Comparison of ENCODE assay signal across 22 cellular contexts in the genomic region with DNA sequence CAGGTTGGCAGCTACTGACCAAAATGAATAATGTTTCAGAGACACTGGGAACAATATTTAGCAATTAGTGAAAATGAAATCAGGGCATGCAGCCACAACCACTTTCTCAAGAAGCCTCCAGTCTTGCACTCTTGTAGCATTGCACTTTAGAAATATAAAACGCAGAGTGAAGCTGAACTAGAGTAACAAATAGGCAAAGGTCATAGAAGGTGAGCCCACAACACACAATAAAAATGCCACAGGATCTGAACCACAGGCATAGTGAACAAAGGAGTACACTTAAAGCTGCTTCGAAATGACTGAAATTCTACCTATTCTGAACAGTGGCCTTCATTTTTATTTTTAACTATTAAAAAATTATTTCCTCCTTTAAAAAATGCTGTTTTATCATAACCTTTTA. TPM values are rescaled to one million over a fixed set of nuclear protein-coding genes. Genes with fewer than 3 reads are reported as not detected.
DNase-seq lines count a peak whose midpoint lies in the region; ATAC-seq and TF ChIP-seq lines count a peak whose summit lies in the region.
"Had no signal": no experiment of that assay in that cellular context is flagged by ENCODE, and none has a peak within 500 bp of the region (broad histone marks: within the 10 kb centered on the region; RNA-seq: fewer than 3 reads in every experiment).

No MANE protein-coding gene starts in this region.

- no peak overlapping the region for H3K27ac ChIP-seq in MM.1S (ENCODE audit: low read length)
- H3K27ac ChIP-seq: 22Rv1, epithelial cell of prostate, GM23248, left lung, neutrophil had no signal

- no peaks in the 10 kb centered on the region for H3K36me3 ChIP-seq in MM.1S (replicated peaks; ENCODE audit: insufficient read depth, low read length)
- H3K36me3 ChIP-seq: left lung, neutrophil had no signal

- no peaks in the 10 kb centered on the region for H3F3A ChIP-seq in MM.1S (ENCODE audit: insufficient read depth, low read length)

- H3K4me1 Mint-ChIP-seq in brain, result peaks cover 18% of the 10 kb centered on the region
- peaks cover 15% of the 10 kb centered on the region for H3K4me1 Mint-ChIP-seq in activated CD4-positive, alpha-beta memory T cell treated with anti-CD3 and anti-CD28 coated beads, Interleukin-2, amount 10 ng/mL, durations not matched to agents 7 days and 5 days

- POLR2A ChIA-PET in activated CD4-positive, alpha-beta memory T cell treated with anti-CD3 and anti-CD28 coated beads, Interleukin-2, amount 10 ng/mL, durations not matched to agents 7 days and 5 days (lab: Charles Lee), result interaction anchor here (0.7 kb wide), 1 partner anchor 212 kb away, joined by 4 read pairs; a partner anchor contains a TSS

- H3K36me3 Mint-ChIP-seq in brain, result no peaks in the 10 kb centered on the region
- no peaks in the 10 kb centered on the region for H3K36me3 Mint-ChIP-seq in activated CD4-positive, alpha-beta memory T cell treated with anti-CD3 and anti-CD28 coated beads, Interleukin-2, amount 10 ng/mL, durations not matched to agents 7 days and 5 days (ENCODE audit: low read depth)
- H3K36me3 Mint-ChIP-seq: type B pancreatic cell had no signal

- no peak overlapping the region for H3K4me2 ChIP-seq in MM.1S (ENCODE audit: low read depth, low read length)
- H3K4me2 ChIP-seq: smooth muscle cell had no signal

- CTCF ChIA-PET in activated CD4-positive, alpha-beta memory T cell treated with anti-CD3 and anti-CD28 coated beads, Interleukin-2, amount 10 ng/mL, durations not matched to agents 7 days and 5 days (lab: Charles Lee), result interaction anchor here (0.7 to 6.0 kb wide), 7 partner anchors 211 to 927 kb away, joined by 3 to 53 read pairs (median 4); a partner anchor contains a TSS

- no peaks in the 10 kb centered on the region for H3K27me3 ChIP-seq in MM.1S (replicated peaks; ENCODE audit: insufficient read depth, low read length)
- H3K27me3 ChIP-seq: left lung, neutrophil had no signal

- no peak overlapping the region for H2AFZ ChIP-seq in MM.1S (ENCODE audit: low read length)
- H2AFZ ChIP-seq: GM23248 had no signal

- no peak for TF ChIP-seq CTCF in MM.1S (IDR thresholded peaks at IDR 0.05; ENCODE audit: low read length)
- TF ChIP-seq CTCF in brain (conservative IDR thresholded peaks at IDR 0.05), result no peak

- H3K4me1 ChIP-seq in MM.1S (ENCODE audit: low read length), result peaks cover 23% of the 10 kb centered on the region
- H3K4me1 ChIP-seq: left lung had no signal

- DNase-seq in NCI-H2107 treated with DMSO at 0.1 percent for 48 hours (lab: John Stamatoyannopoulos, UW; ENCODE audit: unreplicated experiment) (peak; percentile 35), NCI-H2107 (lab: John Stamatoyannopoulos, UW) (no peak), MM.1S (peak; percentile 7)
- DNase-seq in stimulated activated naive CD8-positive, alpha-beta T cell treated with anti-CD3 and anti-CD28 coated beads, Interleukin-15, Interleukin-2, amounts not matched to agents 100 U/mL and 50 U/mL, for 24 hours, result no peak
- DNase-seq in activated CD4-positive, alpha-beta memory T cell treated with anti-CD3 and anti-CD28 coated beads, Interleukin-2, amount 10 ng/mL, durations not matched to agents 7 days and 5 days, result no peak
- DNase-seq: activated gamma-delta T cell; left lung; stimulated activated naive CD4-positive, alpha-beta T cell treated with Interleukin-2 at 50 U/mL for 16 hours had no signal

- no peak overlapping the region for H3K4me3 Mint-ChIP-seq in brain
- H3K4me3 Mint-ChIP-seq in activated CD4-positive, alpha-beta memory T cell treated with anti-CD3 and anti-CD28 coated beads, Interleukin-2, amount 10 ng/mL, durations not matched to agents 7 days and 5 days, result no peak overlapping the region
- H3K4me3 Mint-ChIP-seq: activated CD4-positive, alpha-beta T cell treated with anti-CD3 and anti-CD28 coated beads for 36 hours; type B pancreatic cell had no signal

- peak overlapping the region in 3 of 5 experiments; percentile 23 to 76 (median 25) for H3K27ac Mint-ChIP-seq in brain
- H3K27ac Mint-ChIP-seq in activated CD4-positive, alpha-beta memory T cell treated with anti-CD3 and anti-CD28 coated beads, Interleukin-2, amount 10 ng/mL, durations not matched to agents 7 days and 5 days, result no peak overlapping the region
- H3K27ac Mint-ChIP-seq: activated CD4-positive, alpha-beta T cell treated with anti-CD3 and anti-CD28 coated beads for 36 hours had no signal

- ATAC-seq in stimulated activated naive CD8-positive, alpha-beta T cell treated with anti-CD3 and anti-CD28 coated beads, Interleukin-15, Interleukin-2, amounts not matched to agents 100 U/mL and 50 U/mL, for 24 hours, result peak; percentile 38
- no peak for ATAC-seq in HG03354 (IDR thresholded peaks at IDR 0.05; ENCODE audit: poor library complexity, severe bottlenecking, unreplicated experiment)
- no peak for ATAC-seq in HG03159 (IDR thresholded peaks at IDR 0.05; ENCODE audit: unreplicated experiment)

- H3K9me3 ChIP-seq in MM.1S (replicated peaks; ENCODE audit: insufficient read depth, low read length), result no peaks in the 10 kb centered on the region
- H3K9me3 ChIP-seq: left lung, neutrophil had no signal

- H3K9me2 ChIP-seq in MM.1S (replicated peaks; ENCODE audit: insufficient read depth, low read length), result no peaks in the 10 kb centered on the region

- no peak overlapping the region for H3K4me3 ChIP-seq in MM.1S (ENCODE audit: low read length)
- H3K4me3 ChIP-seq: GM23248, left lung, smooth muscle cell had no signal

- peaks cover 3% of the 10 kb centered on the region for H3K27me3 Mint-ChIP-seq in brain
- H3K27me3 Mint-ChIP-seq in activated CD4-positive, alpha-beta memory T cell treated with anti-CD3 and anti-CD28 coated beads, Interleukin-2, amount 10 ng/mL, durations not matched to agents 7 days and 5 days, result no peaks in the 10 kb centered on the region
- H3K27me3 Mint-ChIP-seq: activated CD4-positive, alpha-beta T cell treated with anti-CD3 and anti-CD28 coated beads for 36 hours; type B pancreatic cell had no signal

- H4K20me1 ChIP-seq in MM.1S (ENCODE audit: insufficient read depth, low read length), result no peaks in the 10 kb centered on the region

- no peaks in the 10 kb centered on the region for H3K79me2 ChIP-seq in MM.1S (ENCODE audit: low read length)

- no peak overlapping the region for H3K9ac ChIP-seq in MM.1S (ENCODE audit: low read length)
- H3K9ac ChIP-seq: GM23248 had no signal

- no peaks in the 10 kb centered on the region for H3K9me3 Mint-ChIP-seq in brain
- H3K9me3 Mint-ChIP-seq in activated CD4-positive, alpha-beta memory T cell treated with anti-CD3 and anti-CD28 coated beads, Interleukin-2, amount 10 ng/mL, durations not matched to agents 7 days and 5 days, result no peaks in the 10 kb centered on the region
- H3K9me3 Mint-ChIP-seq: type B pancreatic cell had no signal

RNA-seq across cellular contexts. Expression of a gene that starts 25.0 kb away (rescaled TPM):
- polyA plus RNA-seq in brain (ENCODE audit: insufficient read depth, low read depth, low replicate concordance), result 2.0 TPM
- not detected for total RNA-seq in activated CD4-positive, alpha-beta memory T cell treated with anti-CD3 and anti-CD28 coated beads, Interleukin-2, amount 10 ng/mL, durations not matched to agents 7 days and 5 days
- total RNA-seq: activated CD4-positive, alpha-beta T cell treated with anti-CD3 and anti-CD28 coated beads for 36 hours; G401; GM23248; smooth muscle cell had no signal
- polyA plus RNA-seq: GM23248, smooth muscle cell had no signal

RNA-seq across cellular contexts. Expression of a gene that starts 32.3 kb away (rescaled TPM):
- not detected for polyA plus RNA-seq in brain (ENCODE audit: insufficient read depth, low read depth, low replicate concordance)
- not detected for total RNA-seq in activated CD4-positive, alpha-beta memory T cell treated with anti-CD3 and anti-CD28 coated beads, Interleukin-2, amount 10 ng/mL, durations not matched to agents 7 days and 5 days
- total RNA-seq: activated CD4-positive, alpha-beta T cell treated with anti-CD3 and anti-CD28 coated beads for 36 hours; dermis microvascular lymphatic vessel endothelial cell; GM23248; pulmonary artery endothelial cell; RPMI7951 had no signal
- polyA plus RNA-seq: GM23248 had no signal

Comparison
In these comparisons a context has a peak if more than half of its experiments do, and no peak if none do; other contexts are left out.
1. DNase-seq: peak in NCI-H2107 treated with DMSO at 0.1 percent for 48 hours (single experiment) and MM.1S (single experiment); none in NCI-H2107 (single experiment), stimulated activated naive CD8-positive, alpha-beta T cell treated with anti-CD3 and anti-CD28 coated beads, Interleukin-15, Interleukin-2, amounts not matched to agents 100 U/mL and 50 U/mL, for 24 hours (single experiment) and activated CD4-positive, alpha-beta memory T cell treated with anti-CD3 and anti-CD28 coated beads, Interleukin-2, amount 10 ng/mL, durations not matched to agents 7 days and 5 days (single experiment).